ENCODE assay signal across 10 cellular contexts in the genomic region with DNA sequence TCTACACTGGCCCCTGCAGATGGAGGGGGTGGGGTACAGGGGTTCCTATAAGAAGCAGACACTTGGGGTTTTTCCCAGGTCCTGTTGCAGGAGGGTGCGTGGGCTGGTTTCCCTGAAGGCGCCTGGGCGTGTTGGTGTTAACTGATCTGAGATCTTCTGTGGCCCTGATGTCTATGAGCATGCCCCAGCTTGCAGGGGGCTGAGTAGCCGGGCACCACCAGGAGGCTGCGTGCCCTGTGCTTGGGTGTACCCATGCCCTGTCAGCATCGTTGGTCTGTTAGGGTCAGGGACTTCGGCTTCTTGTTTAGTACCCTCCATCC. TPM values are rescaled to one million over a fixed set of nuclear protein-coding genes. Genes with fewer than 3 reads are reported as not detected.
DNase-seq lines count a peak whose midpoint lies in the region; ATAC-seq, FAIRE-seq and TF ChIP-seq lines count a peak whose summit lies in the region.
"Had no signal": no experiment of that assay in that cellular context is flagged by ENCODE, and none has a peak within 500 bp of the region (broad histone marks: within the 10 kb centered on the region; RNA-seq: fewer than 3 reads in every experiment).

No MANE protein-coding gene starts in this region.

- no peak for DNase-seq in activated CD8-positive, alpha-beta memory T cell treated with anti-CD3 and anti-CD28 coated beads, Interleukin-2, amount 10 ng/mL, durations not matched to agents 7 days and 5 days
- no peak for DNase-seq in activated CD8-positive, alpha-beta memory T cell treated with anti-CD3 and anti-CD28 coated beads for 24 hours
- no peak for DNase-seq in HepG2 (ENCODE audit: low spot score)
- DNase-seq in substantia nigra (lab: John Stamatoyannopoulos, UW): no peak
- DNase-seq in NK-92 treated with Interleukin-12 subunit alpha and Interleukin-12 subunit beta, amount 100 ng/mL, for 24 hours (lab: John Stamatoyannopoulos, UW): no peak
- no peak for DNase-seq in foreskin fibroblast
- DNase-seq in dermis blood vessel endothelial cell: no peak
- DNase-seq: NCI-H510A had no signal

- H3K4me2 ChIP-seq in HepG2 (ENCODE audit: low read depth, low read length): no peak overlapping the region

- FAIRE-seq in HepG2 (lab: Jason Lieb, UNC): no peak

- H3K4me1 ChIP-seq in HepG2 (ENCODE audit: insufficient read depth, low read length): peaks cover 100% of the 10 kb centered on the region

- 89% methylated on average over 3 of the region's 7 CpGs for WGBS in HepG2 (ENCODE audit: low lambda C conversion rate)

- CTCF ChIA-PET in activated CD8-positive, alpha-beta memory T cell treated with anti-CD3 and anti-CD28 coated beads, Interleukin-2, amount 10 ng/mL, durations not matched to agents 7 days and 5 days (lab: Charles Lee): no interaction called here
- CTCF ChIA-PET in HepG2 (lab: Yijun Ruan, JAX; ENCODE audit: low intra/inter-chr PET ratio, low total read pairs): no interaction called here

- H3K27ac ChIP-seq in angular gyrus (ENCODE audit: low read depth, low read length): peak overlapping the region; percentile 23
- H3K27ac ChIP-seq in HepG2 (ENCODE audit: extremely low read length, insufficient read depth, low read length): peak overlapping the region; percentile 42
- peak overlapping the region; percentile 70 for H3K27ac ChIP-seq in substantia nigra (ENCODE audit: low read depth, low read length, poor library complexity, severe bottlenecking)

- H3K4me3 ChIP-seq in HepG2 (replicated peaks in 1 of 3; ENCODE audit: insufficient read depth in 1 of 3, low read depth in 2 of 3, low read length in 3 of 3): no peak overlapping the region
- H3K4me3 ChIP-seq in foreskin fibroblast (ENCODE audit: low read depth in 1 of 2, low read length in 2 of 2): no peak overlapping the region

- no peak overlapping the region for H3K4me3 Mint-ChIP-seq in activated CD8-positive, alpha-beta memory T cell treated with anti-CD3 and anti-CD28 coated beads, Interleukin-2, amount 10 ng/mL, durations not matched to agents 7 days and 5 days

- ATAC-seq in activated CD8-positive, alpha-beta memory T cell treated with anti-CD3 and anti-CD28 coated beads, Interleukin-2, amount 10 ng/mL, durations not matched to agents 7 days and 5 days: no peak
- ATAC-seq in HepG2: no peak
- ATAC-seq: sciatic nerve had no signal

- H4K20me1 ChIP-seq in HepG2 (ENCODE audit: insufficient read depth, low read length): 0 out of 2 replicates have a peak, but pooled peaks cover 3% of the 10 kb centered on the region

- no peak overlapping the region for H3K9ac ChIP-seq in HepG2 (ENCODE audit: insufficient read depth, low read depth, low read length)

- no peaks in the 10 kb centered on the region for H3K27me3 Mint-ChIP-seq in activated CD8-positive, alpha-beta memory T cell treated with anti-CD3 and anti-CD28 coated beads, Interleukin-2, amount 10 ng/mL, durations not matched to agents 7 days and 5 days

- no peaks in the 10 kb centered on the region for H3K9me3 ChIP-seq in HepG2 (ENCODE audit: low read length)

- intact Hi-C loops in HepG2 (cut with micrococcal nuclease; ENCODE audit: unreplicated experiment): no loop called here

- BruUV-seq in HepG2 (replicated peaks; lab: Mats Ljungman, UMichigan): no TSS peak

- peaks cover 11% of the 10 kb centered on the region for H3K36me3 Mint-ChIP-seq in activated CD8-positive, alpha-beta memory T cell treated with anti-CD3 and anti-CD28 coated beads, Interleukin-2, amount 10 ng/mL, durations not matched to agents 7 days and 5 days

- H3K9me3 Mint-ChIP-seq in activated CD8-positive, alpha-beta memory T cell treated with anti-CD3 and anti-CD28 coated beads, Interleukin-2, amount 10 ng/mL, durations not matched to agents 7 days and 5 days (ENCODE audit: low read depth): no peaks in the 10 kb centered on the region

- POLR2A ChIA-PET in HepG2 (lab: Yijun Ruan, JAX): interaction anchor here (1.0 to 3.6 kb wide), 4 partner anchors 13 to 50 kb away, joined by 3 to 63 read pairs (median 15); a partner anchor contains a TSS

- TF ChIP-seq EP300 in HepG2 (IDR thresholded peaks at IDR 0.05; ENCODE audit: low read depth in 2 of 2, low read length in 2 of 2): no peak
- no peak for TF ChIP-seq EP300 in HepG2 (CRISPR knock-in tag; IDR thresholded peaks at IDR 0.05; ENCODE audit: borderline replicate concordance)

- in situ Hi-C loops in HepG2 (cut with HindIII; ENCODE audit: extremely low pct_ligation_motif_present, low pct_unique_long_range_greater_than_20kb): no loop called here

- no peak overlapping the region for H2AFZ ChIP-seq in HepG2 (ENCODE audit: low read length)

- no peak for TF ChIP-seq RAD21 in HepG2 (CRISPR knock-in tag; IDR thresholded peaks at IDR 0.05)

- peaks cover 33 to 54% of the 10 kb centered on the region in 2 experiments for H3K36me3 ChIP-seq in HepG2 (replicated peaks in 1 of 2; ENCODE audit: control insufficient read depth in 1 of 2, insufficient read depth in 2 of 2, low read length in 2 of 2)

- TF ChIP-seq POLR2A in HepG2 (IDR thresholded peaks at IDR 0.05; ENCODE audit: insufficient read depth in 1 of 2, low read depth in 2 of 2, low read length in 2 of 2): no peak

- no peaks in the 10 kb centered on the region for H3K27me3 ChIP-seq in HepG2 (ENCODE audit: control insufficient read depth in 1 of 2, insufficient read depth in 2 of 2, low read length in 2 of 2)

- peaks cover 74% of the 10 kb centered on the region for H3K79me2 ChIP-seq in HepG2 (ENCODE audit: insufficient read depth, low read length)

- TF ChIP-seq CTCF in HepG2 (CRISPR knock-in tag; IDR thresholded peaks at IDR 0.05) (no peak), foreskin fibroblast (IDR thresholded peaks at IDR 0.05; ENCODE audit: low read depth, low read length) (no peak)

- peak overlapping the region; percentile 21 for H3K27ac Mint-ChIP-seq in activated CD8-positive, alpha-beta memory T cell treated with anti-CD3 and anti-CD28 coated beads, Interleukin-2, amount 10 ng/mL, durations not matched to agents 7 days and 5 days

- peaks cover 47% of the 10 kb centered on the region for H3K4me1 Mint-ChIP-seq in activated CD8-positive, alpha-beta memory T cell treated with anti-CD3 and anti-CD28 coated beads, Interleukin-2, amount 10 ng/mL, durations not matched to agents 7 days and 5 days

RNA-seq across cellular contexts. Expression of a gene that starts 45.3 kb away (rescaled TPM):
- total RNA-seq in activated CD8-positive, alpha-beta memory T cell treated with anti-CD3 and anti-CD28 coated beads, Interleukin-2, amount 10 ng/mL, durations not matched to agents 7 days and 5 days: 10 to 100 TPM in 1 of 2 experiments, 1 to 10 TPM in 1; 8.4 to 17.5 TPM
- total RNA-seq in HepG2 (2016; rRNA removed; fragmentation: Illumina TruSeq; extraction: Trizol): 0.62 and 1.6 TPM in 2 replicates
- total RNA-seq in HepG2 (2016; cell fraction: cytosol; rRNA removed; fragmentation: Illumina TruSeq; extraction: Trizol; ENCODE audit: low read depth): 1.0 and 1.2 TPM in 2 replicates
- total RNA-seq in HepG2 (2016; cell fraction: insoluble cytoplasmic fraction; rRNA removed; fragmentation: Illumina TruSeq; extraction: Trizol): 0.30 and 1.3 TPM in 2 replicates
- 0.49 and 0.59 TPM in 2 replicates for total RNA-seq in HepG2 (2016; cell fraction: membrane; rRNA removed; fragmentation: Illumina TruSeq; extraction: Trizol)
- total RNA-seq in HepG2 (2016; cell fraction: nucleus; rRNA removed; fragmentation: Illumina TruSeq; extraction: Trizol): 2.3 and 2.9 TPM in 2 replicates
- polyA plus RNA-seq in HepG2 (2011; rRNA removed): 13.6 and 20.4 TPM in 2 replicates
- 3.4 and 3.8 TPM in 2 replicates for polyA plus RNA-seq in HepG2 (2011; cell fraction: cytosol; rRNA removed)
- polyA plus RNA-seq in HepG2 (2011; cell fraction: nucleus; rRNA removed): 230 and 249 TPM in 2 replicates
- polyA plus RNA-seq in HepG2 (2012): 8.4 and 11.4 TPM in 2 replicates
- polyA plus RNA-seq in HepG2 (2016; cell fraction: cytosol; fragmentation: Illumina TruSeq; extraction: Trizol; ENCODE audit: low read depth): 0.35 and 0.73 TPM in 2 replicates
- polyA plus RNA-seq in HepG2 (2016; cell fraction: insoluble cytoplasmic fraction; fragmentation: Illumina TruSeq; extraction: Trizol; ENCODE audit: low read depth): 0.66 and 0.96 TPM in 2 replicates
- polyA plus RNA-seq in HepG2 (2016; cell fraction: membrane; fragmentation: Illumina TruSeq; extraction: Trizol; ENCODE audit: low read depth): 0.66 and 0.81 TPM in 2 replicates
- polyA plus RNA-seq in HepG2 (2016; cell fraction: nucleus; fragmentation: Illumina TruSeq; extraction: Trizol; ENCODE audit: insufficient read depth, low read depth): 16.2 and 18.9 TPM in 2 replicates
- polyA minus RNA-seq in HepG2 (2011; rRNA and poly(A)+ RNA removed; ENCODE audit: low replicate concordance): 4.4 TPM in 1 of 2 replicates, not detected in the other
- polyA minus RNA-seq in HepG2 (2011; cell fraction: cytosol; rRNA and poly(A)+ RNA removed): 0.69 and 2.0 TPM in 2 replicates
- polyA minus RNA-seq in HepG2 (2011; cell fraction: nucleus; rRNA and poly(A)+ RNA removed): 10.0 and 11.6 TPM in 2 replicates
- total RNA-seq in dermis blood vessel endothelial cell: 0.05 TPM in 1 of 2 replicates, not detected in the other

RNA-seq across cellular contexts. Expression of a gene that starts 51.5 kb away (rescaled TPM):
- 100 to 1,000 TPM; 413 to 433 TPM for total RNA-seq in activated CD8-positive, alpha-beta memory T cell treated with anti-CD3 and anti-CD28 coated beads, Interleukin-2, amount 10 ng/mL, durations not matched to agents 7 days and 5 days
- total RNA-seq in HepG2 (2016; rRNA removed; fragmentation: Illumina TruSeq; extraction: Trizol) (167 and 192 TPM in 2 replicates), dermis blood vessel endothelial cell (315 and 728 TPM in 2 replicates)
- total RNA-seq in HepG2 (2016; cell fraction: cytosol; rRNA removed; fragmentation: Illumina TruSeq; extraction: Trizol; ENCODE audit: low read depth): 13.8 and 15.0 TPM in 2 replicates
- total RNA-seq in HepG2 (2016; cell fraction: insoluble cytoplasmic fraction; rRNA removed; fragmentation: Illumina TruSeq; extraction: Trizol): 122 and 176 TPM in 2 replicates
- 28.6 and 34.1 TPM in 2 replicates for total RNA-seq in HepG2 (2016; cell fraction: membrane; rRNA removed; fragmentation: Illumina TruSeq; extraction: Trizol)
- total RNA-seq in HepG2 (2016; cell fraction: nucleus; rRNA removed; fragmentation: Illumina TruSeq; extraction: Trizol): 148 and 165 TPM in 2 replicates
- polyA plus RNA-seq in HepG2 (2011; rRNA removed): 171 and 223 TPM in 2 replicates
- polyA plus RNA-seq in HepG2 (2011; cell fraction: cytosol; rRNA removed): 82.2 and 91.7 TPM in 2 replicates
- 437 and 620 TPM in 2 replicates for polyA plus RNA-seq in HepG2 (2011; cell fraction: nucleus; rRNA removed)
- 222 and 260 TPM in 2 replicates for polyA plus RNA-seq in HepG2 (2012)
- 5.8 and 8.5 TPM in 2 replicates for polyA plus RNA-seq in HepG2 (2016; cell fraction: cytosol; fragmentation: Illumina TruSeq; extraction: Trizol; ENCODE audit: low read depth)
- 192 and 256 TPM in 2 replicates for polyA plus RNA-seq in HepG2 (2016; cell fraction: insoluble cytoplasmic fraction; fragmentation: Illumina TruSeq; extraction: Trizol; ENCODE audit: low read depth)
- 20.9 and 27.6 TPM in 2 replicates for polyA plus RNA-seq in HepG2 (2016; cell fraction: membrane; fragmentation: Illumina TruSeq; extraction: Trizol; ENCODE audit: low read depth)
- 435 and 441 TPM in 2 replicates for polyA plus RNA-seq in HepG2 (2016; cell fraction: nucleus; fragmentation: Illumina TruSeq; extraction: Trizol; ENCODE audit: insufficient read depth, low read depth)
- polyA minus RNA-seq in HepG2 (2011; rRNA and poly(A)+ RNA removed; ENCODE audit: low replicate concordance): 172 and 192 TPM in 2 replicates
- 86.2 and 95.5 TPM in 2 replicates for polyA minus RNA-seq in HepG2 (2011; cell fraction: cytosol; rRNA and poly(A)+ RNA removed)
- 73.1 and 75.2 TPM in 2 replicates for polyA minus RNA-seq in HepG2 (2011; cell fraction: nucleus; rRNA and poly(A)+ RNA removed)
